In the genomic region with DNA sequence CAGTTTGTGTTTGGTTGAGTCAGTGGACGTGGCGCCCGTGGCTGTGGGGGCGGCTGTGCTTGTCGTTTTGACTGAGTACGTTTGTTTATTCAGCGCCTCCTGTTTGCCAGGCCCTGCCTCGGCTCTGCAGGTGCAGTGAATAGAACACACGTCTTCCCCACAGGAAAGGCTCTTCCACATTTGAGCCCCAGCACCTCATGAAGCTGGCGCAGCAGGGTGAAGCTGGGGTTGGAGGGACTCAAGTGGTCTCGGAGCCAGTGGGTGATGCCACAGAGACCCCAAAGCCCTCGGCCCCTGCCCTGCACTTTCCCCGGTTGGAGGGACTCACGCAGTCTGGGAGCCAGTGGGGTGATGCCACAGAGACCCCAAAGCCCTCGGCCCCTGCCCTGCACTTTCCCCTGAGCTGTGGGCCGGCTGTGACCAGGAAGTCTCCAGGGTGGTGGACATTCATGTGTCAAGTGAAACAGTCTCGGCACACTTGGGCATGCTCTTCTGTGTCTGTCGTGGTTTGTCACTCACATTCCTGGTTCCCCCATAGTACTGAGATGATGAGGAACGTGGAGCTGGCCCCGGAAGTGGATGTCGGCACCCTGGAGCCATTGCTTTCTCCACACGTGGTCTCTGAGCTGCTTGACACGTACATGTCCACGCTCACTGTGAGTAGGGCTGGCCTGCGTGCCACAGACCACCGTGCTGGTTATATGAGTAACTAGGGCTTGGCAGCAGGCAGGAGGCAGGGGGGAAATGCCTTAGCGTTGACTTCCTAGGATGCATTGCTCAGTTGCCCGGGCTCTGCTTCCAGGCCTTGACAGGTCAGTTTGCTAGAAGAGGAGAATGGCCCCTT, we compare ENCODE assay signal across 16 cellular contexts. TPM values are rescaled to one million over a fixed set of nuclear protein-coding genes. Genes with fewer than 3 reads are reported as not detected.
DNase-seq lines count a peak whose midpoint lies in the region; ATAC-seq and TF ChIP-seq lines count a peak whose summit lies in the region.
"Had no signal": no experiment of that assay in that cellular context is flagged by ENCODE, and none has a peak within 500 bp of the region (broad histone marks: within the 10 kb centered on the region; RNA-seq: fewer than 3 reads in every experiment).

No MANE protein-coding gene starts in this region.

- no peak overlapping the region for H3K27ac Mint-ChIP-seq in natural killer cell
- H3K27ac Mint-ChIP-seq in natural killer cell treated with Interleukin-12 subunit alpha and Interleukin-12 subunit beta and Interleukin-15 and Interleukin-18, amount 100 ng/mL, for 72 hours, result no peak overlapping the region
- H3K27ac Mint-ChIP-seq: activated T-cell treated with anti-CD3 and anti-CD28 coated beads, Interleukin-2, amount 50 U/mL, for 72 hours; B cell had no signal

- peaks cover 21 to 26% of the 10 kb centered on the region in 2 donors for H3K4me1 Mint-ChIP-seq in natural killer cell
- H3K4me1 Mint-ChIP-seq in natural killer cell treated with Interleukin-12 subunit alpha and Interleukin-12 subunit beta and Interleukin-15 and Interleukin-18, amount 100 ng/mL, for 72 hours (ENCODE audit: low read depth in 2 of 2), result peaks cover 37 to 49% of the 10 kb centered on the region in 2 donors

- peaks cover 29% of the 10 kb centered on the region for H3K36me3 Mint-ChIP-seq in natural killer cell
- peaks cover 48% of the 10 kb centered on the region for H3K36me3 Mint-ChIP-seq in natural killer cell treated with Interleukin-12 subunit alpha and Interleukin-12 subunit beta and Interleukin-15 and Interleukin-18, amount 100 ng/mL, for 72 hours

- H3K27me3 Mint-ChIP-seq in natural killer cell (ENCODE audit: low read depth in 2 of 2), result no peaks in the 10 kb centered on the region
- H3K27me3 Mint-ChIP-seq in natural killer cell treated with Interleukin-12 subunit alpha and Interleukin-12 subunit beta and Interleukin-15 and Interleukin-18, amount 100 ng/mL, for 72 hours, result no peaks in the 10 kb centered on the region
- H3K27me3 Mint-ChIP-seq: B cell had no signal

- intact Hi-C loops in natural killer cell (cut with micrococcal nuclease), result no loop called here

- ATAC-seq in natural killer cell, result no peak
- no peak for ATAC-seq in natural killer cell treated with Interleukin-12 subunit alpha and Interleukin-12 subunit beta and Interleukin-15 and Interleukin-18, amount 100 ng/mL, for 72 hours
- ATAC-seq: activated T-cell treated with anti-CD3 and anti-CD28 coated beads, Interleukin-2, amount 50 U/mL, for 72 hours had no signal

- peaks cover 5 to 7% of the 10 kb centered on the region in 2 donors for H3K9me3 Mint-ChIP-seq in natural killer cell
- peaks cover 6% of the 10 kb centered on the region for H3K9me3 Mint-ChIP-seq in natural killer cell treated with Interleukin-12 subunit alpha and Interleukin-12 subunit beta and Interleukin-15 and Interleukin-18, amount 100 ng/mL, for 72 hours

- no peak for TF ChIP-seq CTCF in natural killer cell (IDR thresholded peaks at IDR 0.05)

- DNase-seq in natural killer cell (peak; percentile 3), astrocyte of the hippocampus (ENCODE audit: low read depth, low spot score) (peak; percentile 44), mesenteric fat pad (ENCODE audit: low spot score) (peak; percentile 79), retina (no peak), NCI-H69 (lab: John Stamatoyannopoulos, UW) (no peak)
- DNase-seq in natural killer cell treated with Interleukin-12 subunit alpha and Interleukin-12 subunit beta and Interleukin-15 and Interleukin-18, amount 100 ng/mL, for 72 hours (ENCODE audit: low spot score), result no peak
- no peak for DNase-seq in stimulated activated CD8-positive, alpha-beta memory T cell treated with anti-CD3 and anti-CD28 coated beads, Interleukin-4, amount 100 ng/mL, for 48 hours
- DNase-seq: activated T-cell treated with anti-CD3 and anti-CD28 coated beads, Interleukin-2, amount 50 U/mL, for 72 hours; amygdala; cerebellar nuclear complex; GDM1; hippocampal formation; kidney glomerular epithelial cell; NCI-H187; NCI-H510A had no signal

- H3K4me3 Mint-ChIP-seq in natural killer cell, result no peak overlapping the region
- no peak overlapping the region for H3K4me3 Mint-ChIP-seq in natural killer cell treated with Interleukin-12 subunit alpha and Interleukin-12 subunit beta and Interleukin-15 and Interleukin-18, amount 100 ng/mL, for 72 hours
- H3K4me3 Mint-ChIP-seq: activated T-cell treated with anti-CD3 and anti-CD28 coated beads, Interleukin-2, amount 50 U/mL, for 72 hours; B cell had no signal

RNA-seq across cellular contexts. Expression of gene EXOC3, which starts 13.6 kb away (rescaled TPM):
- 10 to 100 TPM; 89.6 to 99.9 (median 96.3) TPM for total RNA-seq in natural killer cell
- 10 to 100 TPM; 60.2 to 89.8 TPM for total RNA-seq in natural killer cell treated with Interleukin-12 subunit alpha and Interleukin-12 subunit beta and Interleukin-15 and Interleukin-18, amount 100 ng/mL, for 72 hours
- total RNA-seq in mesenteric fat pad, result 58.5 TPM

Comparison
In these comparisons a context has a peak if more than half of its experiments do, and no peak if none do; other contexts are left out.
1. DNase-seq: peak in natural killer cell (single experiment), astrocyte of the hippocampus (single experiment) and mesenteric fat pad (single experiment); none in natural killer cell treated with Interleukin-12 subunit alpha and Interleukin-12 subunit beta and Interleukin-15 and Interleukin-18, amount 100 ng/mL, for 72 hours (single experiment), retina (single experiment), NCI-H69 (single experiment) and stimulated activated CD8-positive, alpha-beta memory T cell treated with anti-CD3 and anti-CD28 coated beads, Interleukin-4, amount 100 ng/mL, for 48 hours (single experiment).